22 cellular contexts compared by ENCODE assay signal in the genomic region with DNA sequence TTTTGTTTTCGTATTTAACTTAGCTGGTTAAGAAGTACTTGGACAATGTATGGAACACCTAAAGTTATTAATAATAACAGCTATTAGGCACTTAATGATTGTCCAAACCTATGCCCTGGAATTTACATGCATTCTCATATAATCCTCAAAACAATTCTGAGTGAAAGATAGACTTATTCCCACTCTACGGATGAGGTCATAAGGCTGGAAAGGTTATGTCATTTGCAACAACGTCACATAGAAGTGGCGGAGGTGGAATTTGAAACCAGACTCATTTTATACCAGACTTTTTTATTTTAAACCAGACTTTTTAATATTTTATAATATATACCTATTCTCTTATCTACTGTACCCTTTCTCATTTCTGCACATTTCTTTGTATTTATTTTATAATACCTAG. TPM values are rescaled to one million over a fixed set of nuclear protein-coding genes. Genes with fewer than 3 reads are reported as not detected.
DNase-seq lines count a peak whose midpoint lies in the region; ATAC-seq and TF ChIP-seq lines count a peak whose summit lies in the region.
"Had no signal": no experiment of that assay in that cellular context is flagged by ENCODE, and none has a peak within 500 bp of the region (broad histone marks: within the 10 kb centered on the region; RNA-seq: fewer than 3 reads in every experiment).

No MANE protein-coding gene starts in this region.

- H3K4me1 ChIP-seq in HEK293 (ENCODE audit: control insufficient read depth, insufficient read depth, low read length): 0 out of 2 replicates have a peak, but pooled peaks cover 3% of the 10 kb centered on the region
- peaks cover 72% of the 10 kb centered on the region for H3K4me1 ChIP-seq in Loucy (ENCODE audit: insufficient read depth, low read length, poor library complexity, severe bottlenecking)
- H3K4me1 ChIP-seq: BE2C had no signal

- DNase-seq in dorsolateral prefrontal cortex (no peak), NCI-H2227 (lab: John Stamatoyannopoulos, UW; ENCODE audit: unreplicated experiment) (no peak)
- DNase-seq: 8988T; ACHN; BE2C; C1 segment of cervical spinal cord; CD4-positive, alpha-beta memory T cell; CD4-positive, CD25-positive, alpha-beta regulatory T cell; CD8-positive, alpha-beta memory T cell; COR-L47; DMS 273 treated with DMSO at 0.1 percent for 48 hours; DMS153; DMS53; DMS79; DND-41; EL; GDM1 had no signal

- TF ChIP-seq CTCF in HEK293 (tag by site-specific recombination; IDR thresholded peaks at IDR 0.05): no peak
- no peak for TF ChIP-seq CTCF in Loucy (conservative IDR thresholded peaks at IDR 0.05; ENCODE audit: low read length)
- no peak for TF ChIP-seq CTCF in dorsolateral prefrontal cortex (IDR thresholded peaks at IDR 0.05 in 54 of 56, conservative IDR thresholded peaks at IDR 0.05 in 2 of 56; ENCODE audit: low read depth in 1 of 56, partially characterized antibody in 56 of 56)

- no peak overlapping the region for H2AFZ ChIP-seq in Loucy (ENCODE audit: low read length)

- H3K4me3 ChIP-seq in HEK293 (ENCODE audit: low read depth, low read length) (no peak overlapping the region), Loucy (ENCODE audit: low read length, poor library complexity, severe bottlenecking) (no peak overlapping the region), dorsolateral prefrontal cortex (no peak overlapping the region)
- H3K4me3 ChIP-seq: BLaER1, GM12878 had no signal

- H3K4me2 ChIP-seq in Loucy (ENCODE audit: low read depth, low read length, poor library complexity, severe bottlenecking): peak overlapping the region; percentile 19
- H3K4me2 ChIP-seq: BLaER1 had no signal

- no peaks in the 10 kb centered on the region for H3F3A ChIP-seq in Loucy (ENCODE audit: low read depth)

- H3K9me2 ChIP-seq in Loucy (replicated peaks; ENCODE audit: low read depth, low read length): no peaks in the 10 kb centered on the region

- ATAC-seq in GM19395 (IDR thresholded peaks at IDR 0.05; ENCODE audit: unreplicated experiment): no peak
- ATAC-seq: GM12878 had no signal

- POLR2A ChIA-PET in HEK293 (lab: Yijun Ruan, JAX): no interaction called here

- H3K27ac ChIP-seq in HEK293 (ENCODE audit: extremely low read depth, low read depth, low read length) (no peak overlapping the region), dorsolateral prefrontal cortex (peak overlapping the region in 30 of 59 donors; percentile 8 to 99 (median 92))
- H3K27ac ChIP-seq: BLaER1 had no signal

- H3K27me3 ChIP-seq in Loucy (ENCODE audit: insufficient read depth, low read length, poor library complexity, severe bottlenecking) (no peaks in the 10 kb centered on the region), dorsolateral prefrontal cortex (no peaks in the 10 kb centered on the region)
- H3K27me3 ChIP-seq: BE2C, BLaER1 had no signal

- CTCF ChIA-PET in HEK293 (lab: Yijun Ruan, JAX): interaction anchor here (1.0 kb wide), 1 partner anchor 48 kb away, joined by 5 read pairs; no protein-coding TSS in a partner anchor

- H3K79me2 ChIP-seq in Loucy (ENCODE audit: insufficient read depth, low read length): peaks cover 93% of the 10 kb centered on the region

- H3K9me3 ChIP-seq in HEK293 (ENCODE audit: control insufficient read depth, insufficient read depth, low read depth, low read length) (no peaks in the 10 kb centered on the region), Loucy (ENCODE audit: insufficient read depth, low read depth, low read length) (no peaks in the 10 kb centered on the region)
- H3K9me3 ChIP-seq: BE2C had no signal

- intact Hi-C loops in dorsolateral prefrontal cortex (cut with DNase I): no loop called here

- peaks cover 88% of the 10 kb centered on the region for H4K20me1 ChIP-seq in Loucy (ENCODE audit: insufficient read depth, low read length, poor library complexity, severe bottlenecking)

- peaks cover 0 to 11% of the 10 kb centered on the region in 2 experiments; a peak in 1 of 3 replicates for H3K36me3 ChIP-seq in HEK293 (ENCODE audit: control insufficient read depth in 2 of 2, insufficient read depth in 1 of 2, low read length in 2 of 2)
- no peaks in the 10 kb centered on the region for H3K36me3 ChIP-seq in Loucy (ENCODE audit: insufficient read depth, low read length)
- H3K36me3 ChIP-seq: BE2C had no signal

- H3K9ac ChIP-seq in Loucy (ENCODE audit: low read depth, low read length, poor library complexity, severe bottlenecking): no peak overlapping the region
- H3K9ac ChIP-seq: BLaER1 had no signal

TF ChIP-seq in HEK293, 187 proteins besides CTCF, POLR2A, EP300 and RAD21:
- TF ChIP-seq ZNF174 (tag by site-specific recombination; IDR thresholded peaks at IDR 0.05) (no peak), ZBTB21 (tag by site-specific recombination; IDR thresholded peaks at IDR 0.05) (peak; percentile 50; the same call in 1 of the 2 replicates), ZNF558 (tag by site-specific recombination; IDR thresholded peaks at IDR 0.05) (no peak), ATF2 (tag by site-specific recombination; IDR thresholded peaks at IDR 0.05; ENCODE audit: low read depth) (peak; percentile 62; the same call in 1 of the 2 replicates), ZNF629 (tag by site-specific recombination; IDR thresholded peaks at IDR 0.05) (peak; percentile 60)

RNA-seq across cellular contexts. Expression of gene LRRC8D, which starts 8.4 kb away (rescaled TPM):
- 100 to 1,000 TPM in 1 of 120 experiments, 10 to 100 TPM in 119; 24.3 to 104 (median 44.2) TPM for total RNA-seq in dorsolateral prefrontal cortex
